ENCODE assay signal across 8 cellular contexts in genomic region chr17:45371414-45372324, GRCh38. TPM values are rescaled to one million over a fixed set of nuclear protein-coding genes. Genes with fewer than 3 reads are reported as not detected.
DNase-seq lines count a peak whose midpoint lies in the region; ATAC-seq and TF ChIP-seq lines count a peak whose summit lies in the region.

No MANE protein-coding gene starts in this region.

- no peak for ATAC-seq in GM19035 (IDR thresholded peaks at IDR 0.05; ENCODE audit: unreplicated experiment)
- no peak for ATAC-seq in GM18909 (IDR thresholded peaks at IDR 0.05; ENCODE audit: poor library complexity, unreplicated experiment)
- ATAC-seq in GM19328 (IDR thresholded peaks at IDR 0.05; ENCODE audit: unreplicated experiment): no peak

- DNase-seq in RPMI7951 (ENCODE audit: low read depth) (peak; percentile 98), chondrocyte (ENCODE audit: low spot score) (peak; percentile 99), kidney glomerular epithelial cell (lab: John Stamatoyannopoulos, UW) (peak; percentile 89)
- peak; percentile 47 for DNase-seq in stimulated activated CD4-positive, alpha-beta T cell treated with anti-CD3 and anti-CD28 coated beads, Interleukin-12 subunit alpha, Interleukin-12 subunit beta, amount 100 ng/mL, for 4 hours

- peak; percentile 17 for TF ChIP-seq CTCF in chondrocyte (IDR thresholded peaks at IDR 0.05)

- no peaks in the 10 kb centered on the region for H3K36me3 Mint-ChIP-seq in chondrocyte (ENCODE audit: low read depth)

- peak overlapping the region; percentile 99 for H3K27ac Mint-ChIP-seq in chondrocyte (ENCODE audit: unreplicated experiment)

- peaks cover 46% of the 10 kb centered on the region for H3K4me1 Mint-ChIP-seq in chondrocyte (ENCODE audit: low read depth)

- H3K27me3 Mint-ChIP-seq in chondrocyte (ENCODE audit: low read depth): no peaks in the 10 kb centered on the region

- no peaks in the 10 kb centered on the region for H3K9me3 Mint-ChIP-seq in chondrocyte (ENCODE audit: low read depth)

- peak overlapping the region; percentile 23; the same call in 1 of the 2 replicates for H3K4me3 ChIP-seq in GM08714 (ENCODE audit: low read length)

- H3K4me3 Mint-ChIP-seq in chondrocyte (ENCODE audit: unreplicated experiment): peak overlapping the region; percentile 60

RNA-seq across cellular contexts. Expression of gene MAP3K14, which starts 54.8 kb away (rescaled TPM):
- 2.9 and 5.7 TPM in 2 replicates for total RNA-seq in RPMI7951 (2014; rRNA removed; shearing (Covaris generic))
- total RNA-seq in chondrocyte: 3.9 to 8.6 TPM (median 5.2 TPM) in 3 replicates

Comparison
In these comparisons a context has a peak if more than half of its experiments do, and no peak if none do; other contexts are left out.
1. DNase-seq: peak in every context shown above with its lines; median percentile 99 in chondrocyte; 98 in RPMI7951; 89 in kidney glomerular epithelial cell; 47 in stimulated activated CD4-positive, alpha-beta T cell treated with anti-CD3 and anti-CD28 coated beads, Interleukin-12 subunit alpha, Interleukin-12 subunit beta, amount 100 ng/mL, for 4 hours.